Comparison of ENCODE assay signal across 1 cellular context in the genomic region with DNA sequence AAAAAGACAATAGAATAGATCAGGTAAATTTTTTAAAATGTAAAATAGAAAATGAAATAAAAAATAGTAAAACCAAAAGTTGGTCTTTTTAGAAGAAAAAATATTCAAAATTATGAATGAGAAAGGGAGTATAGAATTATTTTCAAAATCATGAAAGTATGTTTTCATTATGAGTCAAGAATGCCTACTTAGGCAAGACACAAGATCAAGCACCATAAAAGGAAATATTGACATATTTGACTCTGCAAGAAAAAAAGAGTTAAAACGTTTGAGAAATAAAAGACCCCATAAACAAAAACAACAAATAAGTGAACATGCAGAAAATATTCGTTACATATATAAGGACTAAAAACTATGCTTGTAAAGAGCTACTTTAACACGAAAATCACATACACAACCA.
TF ChIP-seq lines count a peak whose summit lies in the region.

No MANE protein-coding gene starts in this region.

TF ChIP-seq in SK-N-SH, 30 proteins besides CTCF, POLR2A, EP300 and RAD21 (continued from another document):
- TF ChIP-seq, protein P1, sequence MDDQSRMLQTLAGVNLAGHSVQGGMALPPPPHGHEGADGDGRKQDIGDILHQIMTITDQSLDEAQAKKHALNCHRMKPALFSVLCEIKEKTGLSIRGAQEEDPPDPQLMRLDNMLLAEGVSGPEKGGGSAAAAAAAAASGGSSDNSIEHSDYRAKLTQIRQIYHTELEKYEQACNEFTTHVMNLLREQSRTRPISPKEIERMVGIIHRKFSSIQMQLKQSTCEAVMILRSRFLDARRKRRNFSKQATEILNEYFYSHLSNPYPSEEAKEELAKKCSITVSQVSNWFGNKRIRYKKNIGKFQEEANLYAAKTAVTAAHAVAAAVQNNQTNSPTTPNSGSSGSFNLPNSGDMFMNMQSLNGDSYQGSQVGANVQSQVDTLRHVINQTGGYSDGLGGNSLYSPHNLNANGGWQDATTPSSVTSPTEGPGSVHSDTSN (IDR thresholded peaks at IDR 0.05), result no peak
- TF ChIP-seq GATA2 (CRISPR knock-in tag; IDR thresholded peaks at IDR 0.05) (no peak), SMC3 (IDR thresholded peaks at IDR 0.05; ENCODE audit: low read depth, low read length) (no peak), TEAD4 (IDR thresholded peaks at IDR 0.05; ENCODE audit: borderline replicate concordance, insufficient read depth) (no peak), CHD2 (IDR thresholded peaks at IDR 0.05; ENCODE audit: low read length, partially characterized antibody) (no peak), MXI1 (IDR thresholded peaks at IDR 0.05; ENCODE audit: low read depth, low read length) (no peak), EZH2phosphoT487 (IDR thresholded peaks at IDR 0.05; ENCODE audit: borderline replicate concordance, low read depth) (no peak), YY1 (IDR thresholded peaks at IDR 0.05; ENCODE audit: low read depth) (no peak)
- TF ChIP-seq, protein P2, sequence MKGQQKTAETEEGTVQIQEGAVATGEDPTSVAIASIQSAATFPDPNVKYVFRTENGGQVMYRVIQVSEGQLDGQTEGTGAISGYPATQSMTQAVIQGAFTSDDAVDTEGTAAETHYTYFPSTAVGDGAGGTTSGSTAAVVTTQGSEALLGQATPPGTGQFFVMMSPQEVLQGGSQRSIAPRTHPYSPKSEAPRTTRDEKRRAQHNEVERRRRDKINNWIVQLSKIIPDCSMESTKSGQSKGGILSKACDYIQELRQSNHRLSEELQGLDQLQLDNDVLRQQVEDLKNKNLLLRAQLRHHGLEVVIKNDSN (IDR thresholded peaks at IDR 0.05; ENCODE audit: borderline replicate concordance, low read depth), result no peak
- TF ChIP-seq, protein P3, sequence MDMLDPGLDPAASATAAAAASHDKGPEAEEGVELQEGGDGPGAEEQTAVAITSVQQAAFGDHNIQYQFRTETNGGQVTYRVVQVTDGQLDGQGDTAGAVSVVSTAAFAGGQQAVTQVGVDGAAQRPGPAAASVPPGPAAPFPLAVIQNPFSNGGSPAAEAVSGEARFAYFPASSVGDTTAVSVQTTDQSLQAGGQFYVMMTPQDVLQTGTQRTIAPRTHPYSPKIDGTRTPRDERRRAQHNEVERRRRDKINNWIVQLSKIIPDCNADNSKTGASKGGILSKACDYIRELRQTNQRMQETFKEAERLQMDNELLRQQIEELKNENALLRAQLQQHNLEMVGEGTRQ (IDR thresholded peaks at IDR 0.05; ENCODE audit: borderline replicate concordance, low read depth, low read length), result no peak
TF ChIP-seq in SK-N-SH: peak in this region for 0.
